9 cellular contexts compared by ENCODE assay signal in the genomic region with DNA sequence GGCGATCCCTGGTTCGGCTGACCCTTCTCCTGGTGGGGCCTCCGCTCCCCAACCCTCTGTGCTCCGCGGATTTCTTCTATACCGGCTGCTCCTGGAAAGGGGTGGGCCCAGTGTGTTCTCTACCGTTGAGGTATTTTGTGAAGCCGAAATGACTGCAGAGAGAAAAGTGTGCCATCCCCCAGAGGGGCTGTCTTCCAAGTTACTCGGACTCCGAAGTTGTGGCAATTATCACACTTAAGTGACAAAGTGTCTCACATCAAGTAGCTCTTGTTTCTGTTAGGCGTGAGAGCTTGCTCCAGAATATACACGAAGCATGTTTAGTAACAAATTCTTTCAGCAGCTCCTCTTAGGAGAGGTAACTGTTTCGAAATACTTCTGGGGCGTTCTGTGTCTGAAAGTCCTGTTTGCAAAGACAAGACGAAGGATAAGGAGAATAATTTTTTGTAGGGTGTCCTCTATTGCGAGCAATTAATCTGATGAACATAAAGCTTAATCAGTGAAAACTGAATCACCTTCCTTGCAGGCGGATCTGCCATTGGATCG. TPM values are rescaled to one million over a fixed set of nuclear protein-coding genes. Genes with fewer than 3 reads are reported as not detected.
DNase-seq lines count a peak whose midpoint lies in the region; ATAC-seq and TF ChIP-seq lines count a peak whose summit lies in the region.
"Had no signal": no experiment of that assay in that cellular context is flagged by ENCODE, and none has a peak within 500 bp of the region (broad histone marks: within the 10 kb centered on the region; RNA-seq: fewer than 3 reads in every experiment).

No MANE protein-coding gene starts in this region.

- TF ChIP-seq POLR2A in ovary (IDR thresholded peaks at IDR 0.05): no peak

- no peak for TF ChIP-seq EP300 in ovary (IDR thresholded peaks at IDR 0.05)

- peaks cover 3% of the 10 kb centered on the region; the same call in 1 of the 2 replicates for H3F3A ChIP-seq in DOHH2 (ENCODE audit: control insufficient read depth, insufficient read depth)
- H3F3A ChIP-seq in PC-9 (ENCODE audit: insufficient read depth, low read depth): peaks cover 9% of the 10 kb centered on the region; the same call in 1 of the 2 replicates

- TF ChIP-seq CTCF in DOHH2 (IDR thresholded peaks at IDR 0.05; ENCODE audit: low read depth, low read length, poor library complexity, severe bottlenecking) (no peak), PC-9 (conservative IDR thresholded peaks at IDR 0.05) (no peak), epithelial cell of proximal tubule (conservative IDR thresholded peaks at IDR 0.05; ENCODE audit: low read depth, low read length) (no peak), ovary (IDR thresholded peaks at IDR 0.05) (no peak)

- H3K4me2 ChIP-seq in DOHH2 (ENCODE audit: low read length) (peak overlapping the region; percentile 75), PC-9 (peak overlapping the region; percentile 99)

- 1 to 2% (median 2%) methylated on average over 18 of the region's 18 CpGs for WGBS in ovary, 3 donors

- BruUV-seq in PC-9 (replicated peaks; lab: Mats Ljungman, UMichigan): TSS peak; percentile 70

- CTCF ChIA-PET in PC-9 (lab: Charles Lee): interaction anchor here (0.6 kb wide), 1 partner anchor 144 kb away, joined by 7 read pairs; no protein-coding TSS in a partner anchor

- H2AFZ ChIP-seq in PC-9: peak overlapping the region; percentile 92

- no peaks in the 10 kb centered on the region for H3K9me2 ChIP-seq in DOHH2 (replicated peaks; ENCODE audit: control insufficient read depth, low read length)
- H3K9me2 ChIP-seq in PC-9 (ENCODE audit: insufficient read depth): no peaks in the 10 kb centered on the region

- peak overlapping the region; percentile 88 for H3K27ac ChIP-seq in DOHH2 (ENCODE audit: low read depth, low read length)
- H3K27ac ChIP-seq in PC-9: peak overlapping the region; percentile 88
- peak overlapping the region; percentile 98 for H3K27ac ChIP-seq in ovary

- DNase-seq in PC-9: no peak
- DNase-seq in epithelial cell of proximal tubule (ENCODE audit: low read depth): no peak
- DNase-seq in ovary: no peak
- DNase-seq in GM19238 (ENCODE audit: insufficient read length, low spot score): no peak
- DNase-seq in NCI-H1092 (lab: John Stamatoyannopoulos, UW): no peak

- H3K27me3 ChIP-seq in DOHH2 (ENCODE audit: control insufficient read depth, low read length) (no peaks in the 10 kb centered on the region), PC-9 (ENCODE audit: insufficient read depth, low read depth) (no peaks in the 10 kb centered on the region), ovary (no peaks in the 10 kb centered on the region)

- intact Hi-C loops in PC-9 (cut with micrococcal nuclease; ENCODE audit: unreplicated experiment): no loop called here
- intact Hi-C loops in ovary (cut with DNase I): no loop called here

- H3K4me3 ChIP-seq in DOHH2 (ENCODE audit: low read length) (peak overlapping the region; percentile 99), PC-9 (peak overlapping the region; percentile 98), epithelial cell of proximal tubule (ENCODE audit: low read depth, low read length) (peak overlapping the region; percentile 95), ovary (peak overlapping the region; percentile 99)

- H4K20me1 ChIP-seq in DOHH2 (ENCODE audit: control insufficient read depth, insufficient read depth, low read depth, low read length) (peaks cover 10% of the 10 kb centered on the region; the same call in 1 of the 2 replicates), PC-9 (ENCODE audit: insufficient read depth) (peaks cover 44% of the 10 kb centered on the region)

- H3K4me1 ChIP-seq in DOHH2 (ENCODE audit: control insufficient read depth, low read length) (peaks cover 44% of the 10 kb centered on the region), PC-9 (replicated peaks; ENCODE audit: insufficient read depth) (peaks cover 43% of the 10 kb centered on the region), ovary (ENCODE audit: insufficient read depth) (peaks cover 3% of the 10 kb centered on the region)

- H3K36me3 ChIP-seq in DOHH2 (ENCODE audit: control insufficient read depth, low read length) (peaks cover 55% of the 10 kb centered on the region), PC-9 (ENCODE audit: low read depth) (peaks cover 20% of the 10 kb centered on the region), ovary (no peaks in the 10 kb centered on the region)

- H3K79me2 ChIP-seq in DOHH2 (ENCODE audit: control insufficient read depth, low read length) (peaks cover 95% of the 10 kb centered on the region), PC-9 (ENCODE audit: low read depth) (peaks cover 95% of the 10 kb centered on the region)

- ATAC-seq in HG03460 (IDR thresholded peaks at IDR 0.05; ENCODE audit: unreplicated experiment): no peak
- ATAC-seq in GM19395 (IDR thresholded peaks at IDR 0.05; ENCODE audit: unreplicated experiment): no peak

- POLR2A ChIA-PET in PC-9 (lab: Charles Lee; ENCODE audit: unreplicated experiment): interaction anchor here (0.5 to 1.1 kb wide), 5 partner anchors 34 to 813 kb away, joined by 5 to 12 read pairs (median 10); partner anchors contain the start of gene RBX1

- no peaks in the 10 kb centered on the region for H3K9me3 ChIP-seq in DOHH2 (ENCODE audit: control insufficient read depth, insufficient read depth, low read length)
- H3K9me3 ChIP-seq in PC-9 (ENCODE audit: insufficient read depth, low read depth): no peaks in the 10 kb centered on the region
- no peaks in the 10 kb centered on the region for H3K9me3 ChIP-seq in ovary

RNA-seq across cellular contexts. Expression of gene XPNPEP3, which starts 0.4 kb away (rescaled TPM):
- total RNA-seq in PC-9 (2021) (34.3 and 42.7 TPM in 2 replicates), epithelial cell of proximal tubule (7.1 and 9.1 TPM in 2 replicates), ovary (10 to 100 TPM; 12.4 to 28.8 (median 21.3) TPM)
- 10 to 100 TPM in 1 of 2 donors, 1 to 10 TPM in 1; 7.4 to 12.9 TPM for polyA plus RNA-seq in ovary

RNA-seq across cellular contexts. Expression of gene ST13, which starts 0.9 kb away (rescaled TPM):
- total RNA-seq in PC-9 (2021): 285 and 303 TPM in 2 replicates
- total RNA-seq in epithelial cell of proximal tubule: 126 and 159 TPM in 2 replicates
- 100 to 1,000 TPM; 243 to 935 (median 602) TPM for total RNA-seq in ovary
- 1,000 to 10,000 TPM in 1 of 2 donors, 100 to 1,000 TPM in 1; 650 to 1,503 TPM for polyA plus RNA-seq in ovary

RNA-seq across cellular contexts. Expression of gene DNAJB7, which starts 4.5 kb away (rescaled TPM):
- total RNA-seq in PC-9 (2021) (not detected in 2 replicates), epithelial cell of proximal tubule (not detected in 2 replicates), ovary (not detected)
- not detected for polyA plus RNA-seq in ovary
- total RNA-seq: M059J had no signal

RNA-seq across cellular contexts. Expression of gene SLC25A17, which starts 38.2 kb away (rescaled TPM):
- total RNA-seq in PC-9 (2021) (25.0 and 28.1 TPM in 2 replicates), epithelial cell of proximal tubule (16.3 and 29.6 TPM in 2 replicates), ovary (10 to 100 TPM; 23.4 to 44.1 (median 31.6) TPM)
- polyA plus RNA-seq in ovary: 10 to 100 TPM; 51.8 to 61.4 TPM
